1 cellular context compared by ENCODE assay signal in genomic region chr2:88874063-88874657, GRCh38.
TF ChIP-seq lines count a peak whose summit lies in the region.

No MANE protein-coding gene starts in this region.

TF ChIP-seq in GM23338, 12 proteins besides CTCF, POLR2A, EP300 and RAD21 (continued from another document):
- TF ChIP-seq REST (IDR thresholded peaks at IDR 0.05; ENCODE audit: unreplicated experiment), result no peak
- TF ChIP-seq ETS1 (IDR thresholded peaks at IDR 0.05), result no peak
